ENCODE assay signal across 18 cellular contexts in genomic region chr3:57937092-57937491, GRCh38.
DNase-seq lines count a peak whose midpoint lies in the region; ATAC-seq and TF ChIP-seq lines count a peak whose summit lies in the region.
"Had no signal": no experiment of that assay in that cellular context is flagged by ENCODE, and none has a peak within 500 bp of the region (broad histone marks: within the 10 kb centered on the region; RNA-seq: fewer than 3 reads in every experiment).

No MANE protein-coding gene starts in this region.

- H3K4me1 ChIP-seq in HEK293 (ENCODE audit: control insufficient read depth, insufficient read depth, low read length), result no peaks in the 10 kb centered on the region
- H3K4me1 ChIP-seq: BLaER1, HAP-1 had no signal

- H3K36me3 ChIP-seq in HEK293 (ENCODE audit: control insufficient read depth in 2 of 2, insufficient read depth in 1 of 2, low read length in 2 of 2), result peaks cover 0 to 2% of the 10 kb centered on the region in 2 experiments; a peak in 1 of 3 replicates
- H3K36me3 ChIP-seq: HAP-1 had no signal

- no peak overlapping the region for H3K27ac ChIP-seq in HEK293 (ENCODE audit: extremely low read depth, low read depth, low read length)
- H3K27ac ChIP-seq: BLaER1, C4-2B had no signal

- no peak overlapping the region for H3K4me3 ChIP-seq in HEK293 (ENCODE audit: low read depth, low read length)
- H3K4me3 ChIP-seq: BLaER1, GM12878, HAP-1 had no signal

- H3K27me3 Mint-ChIP-seq in nephron progenitor cell (ENCODE audit: low read depth, poor library complexity) (peaks cover 3% of the 10 kb centered on the region), osteocyte (ENCODE audit: unreplicated experiment) (no peaks in the 10 kb centered on the region)
- H3K27me3 Mint-ChIP-seq in stimulated activated memory B cell treated with anti-CD40 and anti-IgM and Interleukin-4, amounts not matched to agents 10 μg/mL and 1 μg/mL and 100 μg/mL, for 72 hours, result no peaks in the 10 kb centered on the region
- H3K27me3 Mint-ChIP-seq: B cell; CD4-positive, CD25-positive, alpha-beta regulatory T cell had no signal

- H3K36me3 Mint-ChIP-seq in nephron progenitor cell (ENCODE audit: low read depth) (peaks cover 25% of the 10 kb centered on the region), osteocyte (ENCODE audit: unreplicated experiment) (peaks cover 8% of the 10 kb centered on the region)
- peaks cover 11% of the 10 kb centered on the region for H3K36me3 Mint-ChIP-seq in stimulated activated memory B cell treated with anti-CD40 and anti-IgM and Interleukin-4, amounts not matched to agents 10 μg/mL and 1 μg/mL and 100 μg/mL, for 72 hours

- H3K27ac Mint-ChIP-seq in nephron progenitor cell, result peak overlapping the region; percentile 55
- no peak overlapping the region for H3K27ac Mint-ChIP-seq in osteocyte (ENCODE audit: unreplicated experiment)
- H3K27ac Mint-ChIP-seq in stimulated activated memory B cell treated with anti-CD40 and anti-IgM and Interleukin-4, amounts not matched to agents 10 μg/mL and 1 μg/mL and 100 μg/mL, for 72 hours, result no peak overlapping the region
- H3K27ac Mint-ChIP-seq: B cell; CD8-positive, alpha-beta T cell had no signal

- POLR2A ChIA-PET in HEK293 (lab: Yijun Ruan, JAX), result no interaction called here

- CTCF ChIA-PET in HEK293 (lab: Yijun Ruan, JAX), result interaction anchor here (0.9 kb wide), 1 partner anchor 13 kb away, joined by 5 read pairs; no protein-coding TSS in a partner anchor

- H3K4me3 Mint-ChIP-seq in nephron progenitor cell (no peak overlapping the region), osteocyte (ENCODE audit: unreplicated experiment) (no peak overlapping the region)
- no peak overlapping the region for H3K4me3 Mint-ChIP-seq in stimulated activated memory B cell treated with anti-CD40 and anti-IgM and Interleukin-4, amounts not matched to agents 10 μg/mL and 1 μg/mL and 100 μg/mL, for 72 hours
- H3K4me3 Mint-ChIP-seq: B cell; CD8-positive, alpha-beta T cell had no signal

- H3K9me3 Mint-ChIP-seq in nephron progenitor cell (peaks cover 8% of the 10 kb centered on the region), osteocyte (ENCODE audit: unreplicated experiment) (no peaks in the 10 kb centered on the region)
- peaks cover 5% of the 10 kb centered on the region for H3K9me3 Mint-ChIP-seq in stimulated activated memory B cell treated with anti-CD40 and anti-IgM and Interleukin-4, amounts not matched to agents 10 μg/mL and 1 μg/mL and 100 μg/mL, for 72 hours

- TF ChIP-seq CTCF in HEK293 (tag by site-specific recombination; IDR thresholded peaks at IDR 0.05) (no peak), nephron progenitor cell (IDR thresholded peaks at IDR 0.05) (no peak), osteocyte (IDR thresholded peaks at IDR 0.05) (no peak)

- H3K9me3 ChIP-seq in HEK293 (ENCODE audit: control insufficient read depth, insufficient read depth, low read depth, low read length), result no peaks in the 10 kb centered on the region
- H3K9me3 ChIP-seq: BLaER1, HAP-1 had no signal

- ATAC-seq in stimulated activated memory B cell treated with anti-CD40 and anti-IgM and Interleukin-4, amounts not matched to agents 10 μg/mL and 1 μg/mL and 100 μg/mL, for 72 hours, result no peak
- ATAC-seq: CD8-positive, alpha-beta T cell; GM12878 had no signal

- H3K4me1 Mint-ChIP-seq in nephron progenitor cell, result peaks cover 13% of the 10 kb centered on the region
- no peaks in the 10 kb centered on the region for H3K4me1 Mint-ChIP-seq in osteocyte (ENCODE audit: unreplicated experiment)
- H3K4me1 Mint-ChIP-seq in stimulated activated memory B cell treated with anti-CD40 and anti-IgM and Interleukin-4, amounts not matched to agents 10 μg/mL and 1 μg/mL and 100 μg/mL, for 72 hours, result no peaks in the 10 kb centered on the region
- H3K4me1 Mint-ChIP-seq: B cell had no signal

- no peak for DNase-seq in nephron progenitor cell
- DNase-seq in osteocyte (ENCODE audit: extremely low spot score, unreplicated experiment), result peak; percentile 34
- DNase-seq in NCI-H128 (lab: John Stamatoyannopoulos, UW; ENCODE audit: unreplicated experiment), result no peak
- no peak for DNase-seq in stimulated activated CD8-positive, alpha-beta memory T cell treated with anti-CD3 and anti-CD28 coated beads, Interleukin-4, amount 100 ng/mL, for 48 hours
- DNase-seq: Caco-2; CD4-positive, CD25-positive, alpha-beta regulatory T cell; CD8-positive, alpha-beta T cell; DMS79; EL; GDM1; GOT3 had no signal

TF ChIP-seq in HEK293, 187 proteins besides CTCF, POLR2A, EP300 and RAD21:
- TF ChIP-seq ZBTB11 (tag by site-specific recombination; conservative IDR thresholded peaks at IDR 0.05; ENCODE audit: low read depth) (peak; percentile 47; the same call in 1 of the 2 replicates), ZNF133 (tag by site-specific recombination; IDR thresholded peaks at IDR 0.05) (no peak), ZNF555 (tag by site-specific recombination; conservative IDR thresholded peaks at IDR 0.05) (peak; percentile 27), ZNF394 (tag by site-specific recombination; IDR thresholded peaks at IDR 0.05; ENCODE audit: borderline replicate concordance) (peak; percentile 79), ZSCAN16 (tag by site-specific recombination; IDR thresholded peaks at IDR 0.05) (no peak), ZNF426 (tag by site-specific recombination; IDR thresholded peaks at IDR 0.05) (peak; percentile 53), ZNF341 (tag by site-specific recombination; IDR thresholded peaks at IDR 0.05; ENCODE audit: low read depth) (no peak), ZNF654 (tag by site-specific recombination; IDR thresholded peaks at IDR 0.05; ENCODE audit: low read depth) (peak; percentile 7; the same call in 1 of the 2 replicates)
- TF ChIP-seq, protein P1, sequence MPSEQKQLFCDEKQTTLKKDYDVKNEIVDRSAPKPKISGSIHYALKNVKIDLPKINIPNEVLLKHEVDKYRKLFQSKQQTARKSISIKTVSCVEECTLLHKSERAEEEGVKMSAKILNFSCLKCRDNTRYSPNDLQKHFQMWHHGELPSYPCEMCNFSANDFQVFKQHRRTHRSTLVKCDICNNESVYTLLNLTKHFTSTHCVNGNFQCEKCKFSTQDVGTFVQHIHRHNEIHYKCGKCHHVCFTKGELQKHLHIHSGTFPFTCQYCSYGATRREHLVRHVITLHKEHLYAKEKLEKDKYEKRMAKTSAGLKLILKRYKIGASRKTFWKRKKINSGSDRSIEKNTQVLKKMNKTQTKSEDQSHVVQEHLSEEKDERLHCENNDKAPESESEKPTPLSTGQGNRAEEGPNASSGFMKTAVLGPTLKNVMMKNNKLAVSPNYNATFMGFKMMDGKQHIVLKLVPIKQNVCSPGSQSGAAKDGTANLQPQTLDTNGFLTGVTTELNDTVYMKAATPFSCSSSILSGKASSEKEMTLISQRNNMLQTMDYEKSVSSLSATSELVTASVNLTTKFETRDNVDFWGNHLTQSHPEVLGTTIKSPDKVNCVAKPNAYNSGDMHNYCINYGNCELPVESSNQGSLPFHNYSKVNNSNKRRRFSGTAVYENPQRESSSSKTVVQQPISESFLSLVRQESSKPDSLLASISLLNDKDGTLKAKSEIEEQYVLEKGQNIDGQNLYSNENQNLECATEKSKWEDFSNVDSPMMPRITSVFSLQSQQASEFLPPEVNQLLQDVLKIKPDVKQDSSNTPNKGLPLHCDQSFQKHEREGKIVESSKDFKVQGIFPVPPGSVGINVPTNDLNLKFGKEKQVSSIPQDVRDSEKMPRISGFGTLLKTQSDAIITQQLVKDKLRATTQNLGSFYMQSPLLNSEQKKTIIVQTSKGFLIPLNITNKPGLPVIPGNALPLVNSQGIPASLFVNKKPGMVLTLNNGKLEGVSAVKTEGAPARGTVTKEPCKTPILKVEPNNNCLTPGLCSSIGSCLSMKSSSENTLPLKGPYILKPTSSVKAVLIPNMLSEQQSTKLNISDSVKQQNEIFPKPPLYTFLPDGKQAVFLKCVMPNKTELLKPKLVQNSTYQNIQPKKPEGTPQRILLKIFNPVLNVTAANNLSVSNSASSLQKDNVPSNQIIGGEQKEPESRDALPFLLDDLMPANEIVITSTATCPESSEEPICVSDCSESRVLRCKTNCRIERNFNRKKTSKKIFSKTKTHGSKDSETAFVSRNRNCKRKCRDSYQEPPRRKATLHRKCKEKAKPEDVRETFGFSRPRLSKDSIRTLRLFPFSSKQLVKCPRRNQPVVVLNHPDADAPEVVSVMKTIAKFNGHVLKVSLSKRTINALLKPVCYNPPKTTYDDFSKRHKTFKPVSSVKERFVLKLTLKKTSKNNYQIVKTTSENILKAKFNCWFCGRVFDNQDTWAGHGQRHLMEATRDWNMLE (tag by site-specific recombination; conservative IDR thresholded peaks at IDR 0.05; ENCODE audit: low read depth), result peak; percentile 65
